Comparison of ENCODE assay signal across 9 cellular contexts in the genomic region with DNA sequence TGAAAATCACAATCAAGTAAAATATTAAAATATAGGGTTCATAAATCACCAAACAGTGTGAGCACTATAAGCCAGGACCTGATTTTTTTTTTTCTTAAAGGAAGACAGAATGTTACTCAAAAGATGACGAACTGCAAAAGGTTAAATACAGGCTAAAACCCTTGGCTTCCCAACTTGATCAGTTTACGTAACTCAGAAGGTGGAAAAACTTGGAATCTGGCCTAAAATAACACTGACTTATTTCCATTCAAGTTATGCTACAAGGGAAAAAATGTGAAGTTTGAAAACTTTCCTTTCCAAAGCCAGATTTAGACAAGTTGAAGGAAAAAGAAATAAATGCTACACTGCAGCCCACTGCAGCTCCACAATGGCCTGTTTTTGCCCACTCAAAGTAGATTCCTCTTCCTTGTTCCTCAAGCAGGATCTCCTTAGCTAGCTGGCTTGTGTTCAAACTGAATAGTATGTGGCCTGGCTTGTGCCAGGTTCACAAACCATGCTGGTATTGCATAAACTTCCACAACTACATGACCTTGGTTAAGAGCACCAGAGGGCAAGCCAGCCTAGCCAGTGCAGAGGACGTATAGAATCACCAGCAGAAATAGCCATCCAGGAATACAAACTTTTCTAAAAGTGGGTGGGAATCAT.
DNase-seq lines count a peak whose midpoint lies in the region; ATAC-seq and TF ChIP-seq lines count a peak whose summit lies in the region.
"Had no signal": no experiment of that assay in that cellular context is flagged by ENCODE, and none has a peak within 500 bp of the region (broad histone marks: within the 10 kb centered on the region; RNA-seq: fewer than 3 reads in every experiment).

No MANE protein-coding gene starts in this region.

- no peak for TF ChIP-seq RAD21 in liver (IDR thresholded peaks at IDR 0.05)

- H3K4me3 ChIP-seq in dorsolateral prefrontal cortex, result no peak overlapping the region
- no peak overlapping the region for H3K4me3 ChIP-seq in liver (ENCODE audit: low read depth in 1 of 3, low read length in 3 of 3)
- H3K4me3 ChIP-seq in upper lobe of right lung, result no peak overlapping the region

- intact Hi-C loops in dorsolateral prefrontal cortex (cut with DNase I) (no loop called here), upper lobe of right lung (cut with DNase I) (no loop called here)

- H3K27ac ChIP-seq in dorsolateral prefrontal cortex, result peak overlapping the region in 35 of 59 donors; percentile 2 to 77 (median 34)
- peak overlapping the region; percentile 64 to 66 for H3K27ac ChIP-seq in liver (ENCODE audit: low read depth in 1 of 2, low read length in 2 of 2)
- peak overlapping the region; percentile 76 for H3K27ac ChIP-seq in upper lobe of right lung

- H3K36me3 ChIP-seq in liver (ENCODE audit: control insufficient read depth in 4 of 4, insufficient read depth in 3 of 4, low read depth in 1 of 4, low read length in 3 of 4), result no peaks in the 10 kb centered on the region
- H3K36me3 ChIP-seq in upper lobe of right lung, result no peaks in the 10 kb centered on the region

- 19% methylated on average over 3 of the region's 3 CpGs for WGBS in liver

- H3K9me3 ChIP-seq in liver (ENCODE audit: control insufficient read depth in 4 of 4, low read length in 3 of 4) (no peaks in the 10 kb centered on the region), upper lobe of right lung (no peaks in the 10 kb centered on the region)

- H3K4me1 ChIP-seq in liver (ENCODE audit: control insufficient read depth in 4 of 4, insufficient read depth in 4 of 4, low read length in 3 of 4) (peaks cover 14 to 59% (median 52%) of the 10 kb centered on the region in 4 donors), upper lobe of right lung (peaks cover 33% of the 10 kb centered on the region)

- ATAC-seq in upper lobe of right lung (peak; percentile 64), GM18907 (IDR thresholded peaks at IDR 0.05; ENCODE audit: unreplicated experiment) (no peak)

- TF ChIP-seq CTCF in dorsolateral prefrontal cortex (IDR thresholded peaks at IDR 0.05 in 54 of 56, conservative IDR thresholded peaks at IDR 0.05 in 2 of 56; ENCODE audit: low read depth in 1 of 56, partially characterized antibody in 56 of 56), result no peak
- TF ChIP-seq CTCF in liver (IDR thresholded peaks at IDR 0.05; ENCODE audit: low read depth, low read length, missing input control), result no peak
- no peak for TF ChIP-seq CTCF in upper lobe of right lung (IDR thresholded peaks at IDR 0.05)

- peak overlapping the region in 1 of 2 donors; percentile 21 for H3K9ac ChIP-seq in liver (ENCODE audit: low read depth in 1 of 2, low read length in 2 of 2)

- DNase-seq in DMS53 (lab: John Stamatoyannopoulos, UW), result peak; percentile 16
- DNase-seq in DMS53 treated with DMSO at 0.1 percent for 48 hours (lab: John Stamatoyannopoulos, UW; ENCODE audit: unreplicated experiment), result no peak
- DNase-seq in dorsolateral prefrontal cortex, result no peak
- DNase-seq in upper lobe of right lung, result no peak
- DNase-seq in SW 1271 (lab: John Stamatoyannopoulos, UW), result no peak
- DNase-seq in NCI-H1417 treated with DMSO at 0.1 percent for 48 hours (lab: John Stamatoyannopoulos, UW), result no peak
- DNase-seq: NCI-H187 treated with DMSO at 0.1 percent for 48 hours had no signal

- H3K27me3 ChIP-seq in dorsolateral prefrontal cortex, result no peaks in the 10 kb centered on the region
- H3K27me3 ChIP-seq in liver (ENCODE audit: control insufficient read depth in 4 of 4, insufficient read depth in 4 of 4, low read length in 3 of 4), result no peaks in the 10 kb centered on the region
- H3K27me3 ChIP-seq in upper lobe of right lung, result no peaks in the 10 kb centered on the region

TF ChIP-seq in liver, 16 proteins besides CTCF, POLR2A, EP300 and RAD21:
- TF ChIP-seq FOXA2 (IDR thresholded peaks at IDR 0.05) (peak; percentile 58), RXRA (IDR thresholded peaks at IDR 0.05) (peak; percentile 90 to 92), HNF4A (conservative IDR thresholded peaks at IDR 0.05) (peak; percentile 74 to 80), FOXA1 (IDR thresholded peaks at IDR 0.05) (peak; percentile 5), YY1 (IDR thresholded peaks at IDR 0.05) (peak; percentile 76), SP1 (IDR thresholded peaks at IDR 0.05) (peak; percentile 92), HNF4G (IDR thresholded peaks at IDR 0.05) (peak; percentile 43), JUND (IDR thresholded peaks at IDR 0.05) (peak; percentile 40 to 64), GABPA (IDR thresholded peaks at IDR 0.05 in 1 of 2, conservative IDR thresholded peaks at IDR 0.05 in 1 of 2) (no peak), NR2F2 (IDR thresholded peaks at IDR 0.05) (peak; percentile 40), EGR1 (IDR thresholded peaks at IDR 0.05; ENCODE audit: low read depth in 2 of 2) (peak in 1 of 2 donors; percentile 21), TAF1 (conservative IDR thresholded peaks at IDR 0.05) (no peak)
- TF ChIP-seq, protein P1, sequence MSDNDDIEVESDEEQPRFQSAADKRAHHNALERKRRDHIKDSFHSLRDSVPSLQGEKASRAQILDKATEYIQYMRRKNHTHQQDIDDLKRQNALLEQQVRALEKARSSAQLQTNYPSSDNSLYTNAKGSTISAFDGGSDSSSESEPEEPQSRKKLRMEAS (IDR thresholded peaks at IDR 0.05), result peak; percentile 66
- TF ChIP-seq, protein P2, sequence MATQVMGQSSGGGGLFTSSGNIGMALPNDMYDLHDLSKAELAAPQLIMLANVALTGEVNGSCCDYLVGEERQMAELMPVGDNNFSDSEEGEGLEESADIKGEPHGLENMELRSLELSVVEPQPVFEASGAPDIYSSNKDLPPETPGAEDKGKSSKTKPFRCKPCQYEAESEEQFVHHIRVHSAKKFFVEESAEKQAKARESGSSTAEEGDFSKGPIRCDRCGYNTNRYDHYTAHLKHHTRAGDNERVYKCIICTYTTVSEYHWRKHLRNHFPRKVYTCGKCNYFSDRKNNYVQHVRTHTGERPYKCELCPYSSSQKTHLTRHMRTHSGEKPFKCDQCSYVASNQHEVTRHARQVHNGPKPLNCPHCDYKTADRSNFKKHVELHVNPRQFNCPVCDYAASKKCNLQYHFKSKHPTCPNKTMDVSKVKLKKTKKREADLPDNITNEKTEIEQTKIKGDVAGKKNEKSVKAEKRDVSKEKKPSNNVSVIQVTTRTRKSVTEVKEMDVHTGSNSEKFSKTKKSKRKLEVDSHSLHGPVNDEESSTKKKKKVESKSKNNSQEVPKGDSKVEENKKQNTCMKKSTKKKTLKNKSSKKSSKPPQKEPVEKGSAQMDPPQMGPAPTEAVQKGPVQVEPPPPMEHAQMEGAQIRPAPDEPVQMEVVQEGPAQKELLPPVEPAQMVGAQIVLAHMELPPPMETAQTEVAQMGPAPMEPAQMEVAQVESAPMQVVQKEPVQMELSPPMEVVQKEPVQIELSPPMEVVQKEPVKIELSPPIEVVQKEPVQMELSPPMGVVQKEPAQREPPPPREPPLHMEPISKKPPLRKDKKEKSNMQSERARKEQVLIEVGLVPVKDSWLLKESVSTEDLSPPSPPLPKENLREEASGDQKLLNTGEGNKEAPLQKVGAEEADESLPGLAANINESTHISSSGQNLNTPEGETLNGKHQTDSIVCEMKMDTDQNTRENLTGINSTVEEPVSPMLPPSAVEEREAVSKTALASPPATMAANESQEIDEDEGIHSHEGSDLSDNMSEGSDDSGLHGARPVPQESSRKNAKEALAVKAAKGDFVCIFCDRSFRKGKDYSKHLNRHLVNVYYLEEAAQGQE (IDR thresholded peaks at IDR 0.05), result no peak
- TF ChIP-seq, protein P3, sequence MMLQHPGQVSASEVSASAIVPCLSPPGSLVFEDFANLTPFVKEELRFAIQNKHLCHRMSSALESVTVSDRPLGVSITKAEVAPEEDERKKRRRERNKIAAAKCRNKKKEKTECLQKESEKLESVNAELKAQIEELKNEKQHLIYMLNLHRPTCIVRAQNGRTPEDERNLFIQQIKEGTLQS (IDR thresholded peaks at IDR 0.05), result peak; percentile 13
- TF ChIP-seq, protein P4, sequence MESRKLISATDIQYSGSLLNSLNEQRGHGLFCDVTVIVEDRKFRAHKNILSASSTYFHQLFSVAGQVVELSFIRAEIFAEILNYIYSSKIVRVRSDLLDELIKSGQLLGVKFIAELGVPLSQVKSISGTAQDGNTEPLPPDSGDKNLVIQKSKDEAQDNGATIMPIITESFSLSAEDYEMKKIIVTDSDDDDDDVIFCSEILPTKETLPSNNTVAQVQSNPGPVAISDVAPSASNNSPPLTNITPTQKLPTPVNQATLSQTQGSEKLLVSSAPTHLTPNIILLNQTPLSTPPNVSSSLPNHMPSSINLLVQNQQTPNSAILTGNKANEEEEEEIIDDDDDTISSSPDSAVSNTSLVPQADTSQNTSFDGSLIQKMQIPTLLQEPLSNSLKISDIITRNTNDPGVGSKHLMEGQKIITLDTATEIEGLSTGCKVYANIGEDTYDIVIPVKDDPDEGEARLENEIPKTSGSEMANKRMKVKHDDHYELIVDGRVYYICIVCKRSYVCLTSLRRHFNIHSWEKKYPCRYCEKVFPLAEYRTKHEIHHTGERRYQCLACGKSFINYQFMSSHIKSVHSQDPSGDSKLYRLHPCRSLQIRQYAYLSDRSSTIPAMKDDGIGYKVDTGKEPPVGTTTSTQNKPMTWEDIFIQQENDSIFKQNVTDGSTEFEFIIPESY (IDR thresholded peaks at IDR 0.05), result peak; percentile 27
